14 cellular contexts compared by ENCODE assay signal in the genomic region with DNA sequence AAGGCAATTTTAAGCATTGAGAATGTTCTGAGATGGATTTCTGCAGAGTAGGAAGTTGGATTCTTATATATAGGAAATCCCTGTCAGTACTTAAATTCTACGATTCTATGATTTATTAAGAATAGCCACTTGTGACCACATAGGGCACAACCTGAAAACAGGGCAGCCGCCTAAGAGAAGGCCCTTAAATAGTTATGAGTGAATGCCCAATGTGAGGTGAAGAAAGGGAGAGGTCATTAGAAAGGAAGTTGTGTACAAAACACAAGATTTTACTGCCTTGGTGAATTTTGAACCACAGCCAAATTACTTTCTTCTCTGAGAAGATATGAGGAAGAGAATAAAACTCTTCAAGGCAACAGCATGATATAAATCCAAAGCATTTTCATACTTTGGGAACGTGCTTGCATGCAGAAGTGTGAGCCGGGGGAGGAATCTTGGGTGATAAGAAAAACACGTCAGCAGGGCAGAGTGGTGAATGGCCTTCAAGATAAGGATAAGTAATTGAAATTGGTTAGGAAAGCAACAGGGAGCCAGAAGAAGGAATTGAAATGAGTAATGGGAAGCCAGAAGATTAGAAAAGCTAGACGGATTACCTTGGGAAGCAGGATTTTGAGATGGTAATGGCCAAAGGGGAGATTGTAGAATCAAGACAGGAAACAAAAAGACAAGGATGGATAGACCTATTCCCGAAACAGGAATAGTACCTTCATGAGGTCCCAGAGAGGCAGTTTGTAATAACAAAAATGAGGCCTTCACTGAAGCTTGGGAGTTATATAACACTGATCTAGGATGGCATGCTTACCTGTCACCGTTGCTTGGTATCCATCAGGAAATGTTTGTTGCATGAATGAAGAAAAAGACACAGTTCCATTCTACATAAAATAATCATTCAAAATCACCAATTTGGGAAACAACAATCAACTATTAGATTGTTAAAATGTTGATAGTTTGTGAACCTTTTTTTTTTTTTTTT.
DNase-seq lines count a peak whose midpoint lies in the region; ATAC-seq, FAIRE-seq and TF ChIP-seq lines count a peak whose summit lies in the region.
"Had no signal": no experiment of that assay in that cellular context is flagged by ENCODE, and none has a peak within 500 bp of the region (broad histone marks: within the 10 kb centered on the region; RNA-seq: fewer than 3 reads in every experiment).

No MANE protein-coding gene starts in this region.

- H3K9ac ChIP-seq in Loucy (ENCODE audit: low read depth, low read length, poor library complexity, severe bottlenecking): no peak overlapping the region
- H3K9ac ChIP-seq in kidney (ENCODE audit: low read length in 2 of 2): no peak overlapping the region

- H3K9me3 Mint-ChIP-seq in chondrocyte (ENCODE audit: low read depth): no peaks in the 10 kb centered on the region
- H3K9me3 Mint-ChIP-seq: activated CD4-positive, alpha-beta T cell treated with anti-CD3 and anti-CD28 coated beads, Interleukin-2, amount 10 ng/mL, durations not matched to agents 24 days and 14 days; activated T-cell treated with anti-CD3 and anti-CD28 coated beads, Interleukin-2, amount 50 U/mL, for 72 hours had no signal

- TF ChIP-seq EP300 in stomach (IDR thresholded peaks at IDR 0.05): no peak

- H3K4me1 ChIP-seq in Loucy (ENCODE audit: insufficient read depth, low read length, poor library complexity, severe bottlenecking) (peaks cover 56% of the 10 kb centered on the region), left lung (no peaks in the 10 kb centered on the region), stomach (peaks cover 4 to 30% (median 18%) of the 10 kb centered on the region in 4 donors), kidney (ENCODE audit: control insufficient read depth in 1 of 2, insufficient read depth in 1 of 2, low read depth in 1 of 2, low read length in 2 of 2) (peaks cover 0 to 6% of the 10 kb centered on the region in 2 donors)

- no peak overlapping the region for H3K4me3 ChIP-seq in Loucy (ENCODE audit: low read length, poor library complexity, severe bottlenecking)
- no peak overlapping the region for H3K4me3 ChIP-seq in left lung
- no peak overlapping the region for H3K4me3 ChIP-seq in stomach
- no peak overlapping the region for H3K4me3 ChIP-seq in kidney (ENCODE audit: low read length in 2 of 2)

- H3K27ac ChIP-seq in left lung (no peak overlapping the region), stomach (peak overlapping the region; percentile 25 to 72 (median 56)), kidney (ENCODE audit: low read depth in 2 of 2, low read length in 2 of 2) (peak overlapping the region in 1 of 2 donors; percentile 45), caudate nucleus (ENCODE audit: low read depth, low read length) (no peak overlapping the region)

- no peak for FAIRE-seq in kidney (lab: Jason Lieb, UNC)
- FAIRE-seq: GM19239 had no signal

- no peaks in the 10 kb centered on the region for H3K9me3 ChIP-seq in Loucy (ENCODE audit: insufficient read depth, low read depth, low read length)
- H3K9me3 ChIP-seq in left lung: no peaks in the 10 kb centered on the region
- H3K9me3 ChIP-seq in stomach: no peaks in the 10 kb centered on the region
- no peaks in the 10 kb centered on the region for H3K9me3 ChIP-seq in kidney (ENCODE audit: control insufficient read depth in 1 of 2, low read length in 2 of 2)

- peak overlapping the region; percentile 10 for H3K27ac Mint-ChIP-seq in chondrocyte (ENCODE audit: unreplicated experiment)
- H3K27ac Mint-ChIP-seq: activated CD4-positive, alpha-beta T cell treated with anti-CD3 and anti-CD28 coated beads, Interleukin-2, amount 10 ng/mL, durations not matched to agents 24 days and 14 days; activated T-cell treated with anti-CD3 and anti-CD28 coated beads, Interleukin-2, amount 50 U/mL, for 72 hours had no signal

- no peak for TF ChIP-seq POLR2A in stomach (IDR thresholded peaks at IDR 0.05)

- intact Hi-C loops in left lung (cut with DNase I) (no loop called here), stomach (cut with DNase I; ENCODE audit: low total_unique reads) (no loop called here), kidney (cut with DNase I) (no loop called here)

- H3K36me3 ChIP-seq in Loucy (ENCODE audit: insufficient read depth, low read length): no peaks in the 10 kb centered on the region
- no peaks in the 10 kb centered on the region for H3K36me3 ChIP-seq in left lung
- no peaks in the 10 kb centered on the region for H3K36me3 ChIP-seq in stomach
- H3K36me3 ChIP-seq in kidney (ENCODE audit: control insufficient read depth in 1 of 2, insufficient read depth in 2 of 2, low read length in 2 of 2): no peaks in the 10 kb centered on the region

- H3K27me3 Mint-ChIP-seq in chondrocyte (ENCODE audit: low read depth): no peaks in the 10 kb centered on the region

- 41 to 56% (median 48%) methylated on average over 8 of the region's 8 CpGs for WGBS in stomach, 5 donors

- peak overlapping the region; percentile 15 for H3K4me2 ChIP-seq in Loucy (ENCODE audit: low read depth, low read length, poor library complexity, severe bottlenecking)

- DNase-seq in chondrocyte (ENCODE audit: low spot score) (no peak), left lung (no peak), stomach (peak; percentile 55), kidney (no peak), DMS79 (lab: John Stamatoyannopoulos, UW) (no peak), caudate nucleus (lab: John Stamatoyannopoulos, UW) (no peak)
- DNase-seq: activated CD4-positive, alpha-beta T cell treated with anti-CD3 and anti-CD28 coated beads, Interleukin-2, amount 10 ng/mL, durations not matched to agents 24 days and 14 days; activated T-cell treated with anti-CD3 and anti-CD28 coated beads, Interleukin-2, amount 50 U/mL, for 72 hours; aorta; C1 segment of cervical spinal cord; SW 1271 had no signal

- no peaks in the 10 kb centered on the region for H3K36me3 Mint-ChIP-seq in chondrocyte (ENCODE audit: low read depth)

- H4K20me1 ChIP-seq in Loucy (ENCODE audit: insufficient read depth, low read length, poor library complexity, severe bottlenecking): no peaks in the 10 kb centered on the region

- H2AFZ ChIP-seq in Loucy (ENCODE audit: low read length): peak overlapping the region; percentile 17; the same call in 1 of the 2 replicates

- H3K4me1 Mint-ChIP-seq in chondrocyte (ENCODE audit: low read depth): peaks cover 12% of the 10 kb centered on the region

- peak; percentile 52 for ATAC-seq in left lung
- ATAC-seq: activated T-cell treated with anti-CD3 and anti-CD28 coated beads, Interleukin-2, amount 50 U/mL, for 72 hours; sciatic nerve had no signal

- H3K79me2 ChIP-seq in Loucy (ENCODE audit: insufficient read depth, low read length): no peaks in the 10 kb centered on the region

- peaks cover 3% of the 10 kb centered on the region; the same call in 1 of the 2 replicates for H3F3A ChIP-seq in Loucy (ENCODE audit: low read depth)

- H3K4me3 Mint-ChIP-seq in chondrocyte (ENCODE audit: unreplicated experiment): no peak overlapping the region
- H3K4me3 Mint-ChIP-seq: activated CD4-positive, alpha-beta T cell treated with anti-CD3 and anti-CD28 coated beads, Interleukin-2, amount 10 ng/mL, durations not matched to agents 24 days and 14 days; activated T-cell treated with anti-CD3 and anti-CD28 coated beads, Interleukin-2, amount 50 U/mL, for 72 hours had no signal

- H3K9me2 ChIP-seq in Loucy (replicated peaks; ENCODE audit: low read depth, low read length): no peaks in the 10 kb centered on the region

- H3K27me3 ChIP-seq in Loucy (ENCODE audit: insufficient read depth, low read length, poor library complexity, severe bottlenecking) (no peaks in the 10 kb centered on the region), left lung (no peaks in the 10 kb centered on the region), stomach (no peaks in the 10 kb centered on the region)

- TF ChIP-seq CTCF in Loucy (conservative IDR thresholded peaks at IDR 0.05; ENCODE audit: low read length): no peak
- no peak for TF ChIP-seq CTCF in chondrocyte (IDR thresholded peaks at IDR 0.05)
- no peak for TF ChIP-seq CTCF in left lung (IDR thresholded peaks at IDR 0.05)
- TF ChIP-seq CTCF in stomach (IDR thresholded peaks at IDR 0.05): no peak
- no peak for TF ChIP-seq CTCF in kidney (IDR thresholded peaks at IDR 0.05; ENCODE audit: borderline replicate concordance, extremely low read depth, insufficient read depth)

Comparison
In these comparisons a context has a peak if more than half of its experiments do, and no peak if none do; other contexts are left out.
1. H3K27ac ChIP-seq: peak in stomach (5 of 5); none in left lung (0 of 2) and caudate nucleus (single experiment).